In genomic region chr1:236759252-236759859, GRCh38 we compare ENCODE assay signal across 7 cellular contexts. TPM values are rescaled to one million over a fixed set of nuclear protein-coding genes. Genes with fewer than 3 reads are reported as not detected.
A peak's percentile ranks its signal among the peaks of the same experiment; 100 is the strongest.
DNase-seq lines count a peak whose midpoint lies in the region; ATAC-seq, FAIRE-seq and TF ChIP-seq lines count a peak whose summit lies in the region.

No MANE protein-coding gene starts in this region.

- POLR2A ChIA-PET in GM12878 (lab: Charles Lee), result interaction anchor here (1.0 kb wide), 1 partner anchor 157 kb away, joined by 3 read pairs; no protein-coding TSS in a partner anchor

- H3K27ac ChIP-seq in DOHH2 (ENCODE audit: low read depth, low read length) (no peak overlapping the region), GM12878 (ENCODE audit: control insufficient read depth, insufficient read depth) (no peak overlapping the region), left lung (no peak overlapping the region)

- ATAC-seq in GM12878 (peak; percentile 78), left lung (peak; percentile 64), HG02763 (IDR thresholded peaks at IDR 0.05; ENCODE audit: unreplicated experiment) (no peak)

- H3K9me3 ChIP-seq in DOHH2 (ENCODE audit: control insufficient read depth, insufficient read depth, low read length), result no peaks in the 10 kb centered on the region
- H3K9me3 ChIP-seq in GM12878 (replicated peaks; ENCODE audit: control insufficient read depth, insufficient read depth, low read length), result no peaks in the 10 kb centered on the region
- no peaks in the 10 kb centered on the region for H3K9me3 ChIP-seq in left lung

- H3K27me3 ChIP-seq in DOHH2 (ENCODE audit: control insufficient read depth, low read length) (no peaks in the 10 kb centered on the region), GM12878 (replicated peaks in 1 of 2; ENCODE audit: control insufficient read depth in 2 of 2, insufficient read depth in 2 of 2, low read length in 1 of 2) (no peaks in the 10 kb centered on the region), left lung (no peaks in the 10 kb centered on the region)

- H3K36me3 ChIP-seq in DOHH2 (ENCODE audit: control insufficient read depth, low read length) (no peaks in the 10 kb centered on the region), GM12878 (ENCODE audit: control insufficient read depth in 2 of 2, insufficient read depth in 2 of 2, low read length in 1 of 2) (no peaks in the 10 kb centered on the region), left lung (no peaks in the 10 kb centered on the region)

- RAD21 ChIA-PET in GM12878 (lab: Charles Lee; ENCODE audit: unreplicated experiment), result interaction anchor here (0.8 to 2.5 kb wide), 7 partner anchors 10 to 803 kb away, joined by 3 to 19 read pairs (median 4); no protein-coding TSS in a partner anchor

- DNase-seq in GM20000 (ENCODE audit: low spot score) (peak; percentile 63), NCI-H1694 treated with DMSO at 0.1 percent for 48 hours (lab: John Stamatoyannopoulos, UW) (peak; percentile 24), GM12878 (ENCODE audit: low read depth, low spot score) (peak; percentile 7), left lung (no peak), T-helper 9 cell (no peak)

- no peaks in the 10 kb centered on the region for H3K9me2 ChIP-seq in DOHH2 (replicated peaks; ENCODE audit: control insufficient read depth, low read length)

- TF ChIP-seq RAD21 in GM12878 (IDR thresholded peaks at IDR 0.05; ENCODE audit: insufficient read depth, low read depth, low read length), result peak; percentile 56

- no peak overlapping the region for H3K9ac ChIP-seq in GM12878 (ENCODE audit: control insufficient read depth, insufficient read depth, low read length)

- no TSS peak for BruUV-seq in GM12878 (replicated peaks; lab: Mats Ljungman, UMichigan)

- CTCF ChIA-PET in GM12878 (lab: Yijun Ruan, JAX), result interaction anchor here (0.5 to 3.7 kb wide), 44 partner anchors 9 to 805 kb away, joined by 3 to 45 read pairs (median 4); partner anchors contain the start of gene MTR

- no peaks in the 10 kb centered on the region for H3K79me2 ChIP-seq in DOHH2 (ENCODE audit: control insufficient read depth, low read length)
- H3K79me2 ChIP-seq in GM12878 (ENCODE audit: control insufficient read depth, insufficient read depth, low read length), result no peaks in the 10 kb centered on the region

- peak overlapping the region; percentile 40 for H3K4me2 ChIP-seq in DOHH2 (ENCODE audit: low read length)
- no peak overlapping the region for H3K4me2 ChIP-seq in GM12878 (ENCODE audit: control insufficient read depth, insufficient read depth)

- TF ChIP-seq CTCF in DOHH2 (IDR thresholded peaks at IDR 0.05; ENCODE audit: low read depth, low read length, poor library complexity, severe bottlenecking) (peak; percentile 73), GM20000 (IDR thresholded peaks at IDR 0.05; ENCODE audit: extremely low read depth, missing control alignments) (peak; percentile 27), GM12878 (IDR thresholded peaks at IDR 0.05 in 2 of 3, conservative IDR thresholded peaks at IDR 0.05 in 1 of 3; ENCODE audit: control insufficient read depth in 2 of 3, extremely low read depth in 1 of 3, insufficient read depth in 1 of 3, low read depth in 3 of 3, low read length in 3 of 3) (peak; percentile 61 to 78 (median 68)), left lung (IDR thresholded peaks at IDR 0.05) (peak; percentile 39 to 59)

- no peak for TF ChIP-seq EP300 in GM12878 (IDR thresholded peaks at IDR 0.05; ENCODE audit: borderline replicate concordance in 1 of 2, control insufficient read depth in 1 of 2, low read depth in 2 of 2, low read length in 2 of 2)

- SMC1A ChIA-PET in GM12878 (lab: Charles Lee; ENCODE audit: uncharacterized antibody, unreplicated experiment), result interaction anchor here (0.6 to 2.4 kb wide), 12 partner anchors 9 to 803 kb away, joined by 3 to 12 read pairs (median 4); partner anchors contain the start of gene MTR

- no peaks in the 10 kb centered on the region for H3K4me1 ChIP-seq in DOHH2 (ENCODE audit: control insufficient read depth, low read length)
- no peaks in the 10 kb centered on the region for H3K4me1 ChIP-seq in GM12878 (ENCODE audit: control insufficient read depth, insufficient read depth, low read length)
- no peaks in the 10 kb centered on the region for H3K4me1 ChIP-seq in left lung

- no peak for TF ChIP-seq POLR2A in GM12878 (IDR thresholded peaks at IDR 0.05; ENCODE audit: low read depth, low read length)

- FAIRE-seq in GM12878 (lab: Jason Lieb, UNC), result peak; percentile 93

- H3K4me3 ChIP-seq in DOHH2 (ENCODE audit: low read length), result no peak overlapping the region
- no peak overlapping the region for H3K4me3 ChIP-seq in GM12878
- no peak overlapping the region for H3K4me3 ChIP-seq in left lung

- 17% methylated on average over 3 of the region's 3 CpGs for WGBS in GM12878 (ENCODE audit: insufficient coverage, insufficient replicate concordance, low lambda C conversion rate, missing lambda C conversion rate)

- intact Hi-C loops in GM12878 (cut with micrococcal nuclease; ENCODE audit: unreplicated experiment), result loop anchor here (2.0 to 10.0 kb wide), 3 partner anchors 109 to 805 kb away; no protein-coding TSS in a partner anchor
- intact Hi-C loops in left lung (cut with DNase I), result loop anchor here in 1 of 2 donors (5.0 kb wide), 1 partner anchor 108 kb away; no protein-coding TSS in a partner anchor

- no peaks in the 10 kb centered on the region for H3F3A ChIP-seq in DOHH2 (ENCODE audit: control insufficient read depth, insufficient read depth)

- in situ Hi-C loops in GM12878 (cut with MboI), result loop anchor here (5.0 to 10.0 kb wide), 3 partner anchors 108 to 805 kb away; no protein-coding TSS in a partner anchor

- peak overlapping the region; percentile 73 for H2AFZ ChIP-seq in GM12878 (ENCODE audit: control insufficient read depth, low read depth, low read length)

- H4K20me1 ChIP-seq in DOHH2 (ENCODE audit: control insufficient read depth, insufficient read depth, low read depth, low read length), result no peaks in the 10 kb centered on the region
- no peaks in the 10 kb centered on the region for H4K20me1 ChIP-seq in GM12878 (ENCODE audit: control insufficient read depth, insufficient read depth)

TF ChIP-seq in GM12878, 131 proteins besides CTCF, POLR2A, EP300 and RAD21:
- TF ChIP-seq SMC3 (IDR thresholded peaks at IDR 0.05; ENCODE audit: borderline replicate concordance, low read length) (peak; percentile 70; the same call in 1 of the 2 replicates), RUNX3 (IDR thresholded peaks at IDR 0.05; ENCODE audit: low read length) (no peak), ZBTB40 (IDR thresholded peaks at IDR 0.05; ENCODE audit: borderline replicate concordance) (no peak), ZNF24 (IDR thresholded peaks at IDR 0.05) (0 out of 2 replicates have a peak, but pooled peaks have one; percentile 15), E2F4 (IDR thresholded peaks at IDR 0.05; ENCODE audit: low read depth, low read length) (no peak)

RNA-seq across cellular contexts. Expression of gene MTR, which starts 35.7 kb away (rescaled TPM):
- total RNA-seq in GM12878 (2013; cell fraction: nucleolus; rRNA removed), result 126 and 132 TPM in 2 replicates
- total RNA-seq in GM12878 (2014; rRNA removed) (21.8 and 23.9 TPM in 2 replicates), GM12878 (2014; rRNA removed; fragmentation: Illumina TruSeq; extraction: Trizol) (22.5 and 24.0 TPM in 2 replicates), GM12878 (2021) (38.7 TPM in 2 replicates), left lung (10 to 100 TPM; 35.9 to 40.4 TPM)
- polyA plus RNA-seq in GM12878 (2011; ENCODE audit: low read depth), result 7.8 TPM
- polyA plus RNA-seq in GM12878 (2011; rRNA removed) (29.1 and 43.0 TPM in 2 replicates), GM12878 (2014; fragmentation: Illumina TruSeq; extraction: Trizol) (13.8 and 16.5 TPM in 2 replicates), GM12878 (2014; fragmentation: Nextera tagmentation; extraction: Ambion mirVana) (1 to 10 TPM; 2.4 to 5.3 TPM), GM12878 (2014; rRNA removed) (12.2 and 14.2 TPM in 2 replicates), GM12878 (2016; fragmentation: Nextera tagmentation; extraction: Ambion mirVana) (10 to 100 TPM; 13.6 to 18.8 TPM)
- 11.2 and 12.6 TPM in 2 replicates for polyA plus RNA-seq in GM12878 (2011; cell fraction: cytosol; rRNA removed)
- polyA plus RNA-seq in GM12878 (2011; cell fraction: nucleus; rRNA removed), result 38.6 and 39.1 TPM in 2 replicates
- 13.1 and 15.8 TPM in 2 replicates for polyA plus RNA-seq in GM12878 (2012)
- polyA minus RNA-seq in GM12878 (2011; rRNA and poly(A)+ RNA removed), result 52.1 and 70.2 TPM in 2 replicates
- 16.3 and 22.7 TPM in 2 replicates for polyA minus RNA-seq in GM12878 (2011; cell fraction: cytosol; rRNA and poly(A)+ RNA removed)
- 19.6 and 25.7 TPM in 2 replicates for polyA minus RNA-seq in GM12878 (2011; cell fraction: nucleus; rRNA and poly(A)+ RNA removed)

Comparison
In these comparisons a context has a peak if more than half of its experiments do, and no peak if none do; other contexts are left out.
1. DNase-seq: peak in GM20000 (single experiment), NCI-H1694 treated with DMSO at 0.1 percent for 48 hours (single experiment) and GM12878 (single experiment); none in left lung (0 of 2) and T-helper 9 cell (single experiment).
2. Peak in every context shown above with its lines, with median percentiles within 50 percentile points of each other: CTCF ChIP-seq.